24 cellular contexts compared by ENCODE assay signal in genomic region chr16:48523415-48524204, GRCh38.
"Had no signal": no experiment of that assay in that cellular context is flagged by ENCODE, and none has a peak within 500 bp of the region (broad histone marks: within the 10 kb centered on the region; RNA-seq: fewer than 3 reads in every experiment).

No MANE protein-coding gene starts in this region.

- H3K27ac ChIP-seq: breast epithelium, SK-N-MC, WERI-Rb-1 had no signal

- H3K36me3 ChIP-seq: breast epithelium, MG63, WERI-Rb-1 had no signal

- H3K4me1 ChIP-seq: breast epithelium had no signal

- H3K9me3 ChIP-seq: breast epithelium, MG63 had no signal

- H3K9me3 Mint-ChIP-seq: activated T-helper 17 cell treated with anti-CD3 and anti-CD28 coated beads, Interleukin-2, amount 50 U/mL, for 72 hours had no signal

- H3K27ac Mint-ChIP-seq: activated CD4-positive, alpha-beta memory T cell treated with anti-CD3 and anti-CD28 coated beads, Interleukin-2, amount 10 ng/mL, durations not matched to agents 7 days and 5 days; activated CD4-positive, alpha-beta T cell treated with anti-CD3 and anti-CD28 coated beads for 36 hours; activated T-helper 17 cell treated with anti-CD3 and anti-CD28 coated beads, Interleukin-2, amount 50 U/mL, for 72 hours had no signal

- H3K27me3 Mint-ChIP-seq: activated CD4-positive, alpha-beta memory T cell treated with anti-CD3 and anti-CD28 coated beads, Interleukin-2, amount 10 ng/mL, durations not matched to agents 7 days and 5 days; activated CD4-positive, alpha-beta T cell treated with anti-CD3 and anti-CD28 coated beads for 36 hours; activated T-helper 17 cell treated with anti-CD3 and anti-CD28 coated beads, Interleukin-2, amount 50 U/mL, for 72 hours had no signal

- H3K4me3 Mint-ChIP-seq: activated CD4-positive, alpha-beta memory T cell treated with anti-CD3 and anti-CD28 coated beads, Interleukin-2, amount 10 ng/mL, durations not matched to agents 7 days and 5 days; activated CD4-positive, alpha-beta T cell treated with anti-CD3 and anti-CD28 coated beads for 36 hours; activated T-helper 17 cell treated with anti-CD3 and anti-CD28 coated beads, Interleukin-2, amount 50 U/mL, for 72 hours had no signal

- H3K4me1 Mint-ChIP-seq: activated CD4-positive, alpha-beta T cell treated with anti-CD3 and anti-CD28 coated beads for 36 hours; activated T-helper 17 cell treated with anti-CD3 and anti-CD28 coated beads, Interleukin-2, amount 50 U/mL, for 72 hours had no signal

- ATAC-seq: activated CD4-positive, alpha-beta T cell treated with anti-CD3 and anti-CD28 coated beads for 36 hours; activated T-helper 17 cell treated with anti-CD3 and anti-CD28 coated beads, Interleukin-2, amount 50 U/mL, for 72 hours had no signal

- DNase-seq: activated CD4-positive, alpha-beta memory T cell treated with anti-CD3 and anti-CD28 coated beads, Interleukin-2, amount 10 ng/mL, durations not matched to agents 7 days and 5 days; activated CD4-positive, alpha-beta T cell treated with anti-CD3 and anti-CD28 coated beads for 36 hours; activated CD4-positive, alpha-beta T cell treated with anti-CD3 and anti-CD28 coated beads, Interleukin-2, amount 50 U/mL, for 1 hour; activated naive CD4-positive, alpha-beta T cell treated with anti-CD3 and anti-CD28 coated beads, Interleukin-2, amount 50 U/mL, for 16 hours; activated T-cell treated with anti-CD3 and anti-CD28 coated beads for 4 hours; activated T-cell treated with anti-CD3 and anti-CD28 coated beads, Interleukin-2, amount 50 U/mL, for 48 hours; MG63; MV-4-11; NCI-H1092 treated with DMSO at 0.1 percent for 48 hours; NCI-H1417 treated with DMSO at 0.1 percent for 48 hours; NCI-H1694; NCI-H2029; NCI-H2107; NCI-H2171 treated with DMSO at 0.1 percent for 48 hours; NCI-H345; NCI-H510A; NCI-H526 treated with DMSO at 0.1 percent for 48 hours; NCI-H82; SIG-M5; T-helper 1 cell; WERI-Rb-1 had no signal

- H3K27me3 ChIP-seq: breast epithelium, MG63 had no signal

- H3K4me3 ChIP-seq: breast epithelium, MG63, SK-N-MC had no signal
